ENCODE assay signal across 8 cellular contexts in the genomic region with DNA sequence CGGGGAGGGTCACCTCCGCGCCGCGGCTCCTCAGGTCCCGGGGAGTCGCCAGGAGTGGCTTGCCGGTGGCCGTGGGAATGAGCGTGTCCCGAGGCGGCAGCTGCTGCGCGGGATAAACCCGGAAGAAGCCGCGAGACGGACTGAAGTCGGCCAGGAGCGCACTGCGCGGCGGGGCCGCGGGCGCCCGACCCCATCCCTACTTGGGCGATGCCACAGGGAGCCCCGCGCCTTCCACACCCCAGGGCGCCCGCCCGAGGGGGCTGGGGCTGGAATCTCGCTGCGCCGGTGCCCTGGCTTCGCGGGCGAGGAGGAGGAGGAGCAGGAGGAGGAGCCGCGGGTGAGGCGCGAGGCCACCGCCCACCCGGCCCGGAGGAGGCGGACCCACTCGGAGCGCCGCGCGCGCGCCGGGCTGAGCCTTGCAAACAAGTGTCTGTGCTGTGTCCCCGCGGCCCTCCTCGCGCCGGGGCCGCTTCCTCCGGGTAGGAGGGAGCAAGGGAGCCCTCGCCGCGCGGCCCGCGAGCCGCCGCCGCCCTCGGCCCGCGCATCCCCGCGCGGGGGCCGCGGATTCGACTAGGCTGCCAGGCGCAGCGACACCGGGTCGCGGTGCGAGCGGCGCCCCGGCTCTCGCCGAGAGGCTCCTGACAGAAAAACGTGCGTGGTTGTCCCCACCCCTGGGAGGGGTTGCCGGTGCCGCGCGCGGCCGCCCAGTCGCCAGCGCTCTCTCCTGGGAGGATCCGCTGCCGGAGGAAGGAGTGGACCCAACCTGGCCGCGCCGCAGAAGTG. TPM values are rescaled to one million over a fixed set of nuclear protein-coding genes. Genes with fewer than 3 reads are reported as not detected.
DNase-seq lines count a peak whose midpoint lies in the region; ATAC-seq, FAIRE-seq and TF ChIP-seq lines count a peak whose summit lies in the region.

A gene (plus strand): TSS at position 412 of the 783 bp plus-strand sequence.

- CTCF ChIA-PET in activated naive CD4-positive, alpha-beta T cell treated with anti-CD3 and anti-CD28 coated beads for 36 hours (lab: Charles Lee), result interaction anchor here (1.5 kb wide), 1 partner anchor 57 kb away, joined by 5 read pairs; a partner anchor contains a TSS

- peak within 1 kb of the TSS; percentile 85 for H3K4me3 Mint-ChIP-seq in GM23338
- peak within 1 kb of the TSS; percentile 81 for H3K4me3 Mint-ChIP-seq in activated naive CD4-positive, alpha-beta T cell treated with anti-CD3 and anti-CD28 coated beads for 36 hours

- H3K79me2 ChIP-seq in GM23338 (replicated peaks; ENCODE audit: insufficient read depth), result no peaks in the 10 kb centered on the region

- H2AFZ ChIP-seq in GM23338, result peak within 1 kb of the TSS; percentile 99

- H3K36me3 Mint-ChIP-seq in GM23338 (ENCODE audit: low read depth), result no peaks in the 10 kb centered on the region
- H3K36me3 Mint-ChIP-seq in activated naive CD4-positive, alpha-beta T cell treated with anti-CD3 and anti-CD28 coated beads for 36 hours (ENCODE audit: low read depth), result peaks cover 4% of the 10 kb centered on the region

- H3K27me3 ChIP-seq in GM23338 (ENCODE audit: insufficient read depth) (peaks cover 20% of the 10 kb centered on the region), neutrophil (peaks cover 21% of the 10 kb centered on the region)

- H3K4me3 ChIP-seq in GM23338, result peak within 1 kb of the TSS; percentile 89
- H3K4me3 ChIP-seq in neutrophil (ENCODE audit: low read depth in 1 of 2, low read length in 1 of 2), result peak within 1 kb of the TSS; percentile 89 to 98

- no peak within 1 kb of the TSS for H3K27ac Mint-ChIP-seq in GM23338
- H3K27ac Mint-ChIP-seq in activated naive CD4-positive, alpha-beta T cell treated with anti-CD3 and anti-CD28 coated beads for 36 hours, result peak within 1 kb of the TSS; percentile 63

- DNase-seq in ELF-1 (ENCODE audit: low read depth, low spot score) (peak; percentile 68), GM23338 (ENCODE audit: low spot score) (peak; percentile 57), Kasumi-1 (lab: John Stamatoyannopoulos, UW) (peak; percentile 73 to 84), SK-MEL-5 (ENCODE audit: low read depth, low spot score) (peak; percentile 74), frontal cortex (ENCODE audit: low spot score in 2 of 2) (peak; percentile 84 to 87), substantia nigra (lab: John Stamatoyannopoulos, UW) (peak; percentile 63 to 96 (median 87))
- peak; percentile 87 for DNase-seq in activated naive CD4-positive, alpha-beta T cell treated with anti-CD3 and anti-CD28 coated beads for 36 hours

- H3K36me3 ChIP-seq in GM23338 (ENCODE audit: insufficient read depth), result no peaks in the 10 kb centered on the region
- no peaks in the 10 kb centered on the region for H3K36me3 ChIP-seq in neutrophil

- no peaks in the 10 kb centered on the region for H3K9me2 ChIP-seq in GM23338 (ENCODE audit: insufficient read depth)

- H3K9me3 ChIP-seq in neutrophil, result no peaks in the 10 kb centered on the region

- peaks cover 2% of the 10 kb centered on the region; the same call in 1 of the 2 replicates for H4K20me1 ChIP-seq in GM23338 (replicated peaks; ENCODE audit: insufficient read depth)

- intact Hi-C loops in activated naive CD4-positive, alpha-beta T cell treated with anti-CD3 and anti-CD28 coated beads for 36 hours (cut with micrococcal nuclease), result loop anchor here (1.0 to 10.0 kb wide), 8 partner anchors 12 to 1484 kb away; a partner anchor contains a TSS

- no peaks in the 10 kb centered on the region for H3K9me3 Mint-ChIP-seq in GM23338
- no peaks in the 10 kb centered on the region for H3K9me3 Mint-ChIP-seq in activated naive CD4-positive, alpha-beta T cell treated with anti-CD3 and anti-CD28 coated beads for 36 hours

- in situ Hi-C loops in SK-MEL-5 (cut with HindIII; ENCODE audit: low pct_unique_long_range_greater_than_20kb, low sequenced_read_pairs), result no loop called here

- peak; percentile 43 for ATAC-seq in GM23338

- peak within 1 kb of the TSS; percentile 99 for H3K4me2 ChIP-seq in GM23338

- H3K27me3 Mint-ChIP-seq in GM23338 (ENCODE audit: insufficient read depth, low read depth, poor library complexity), result peaks cover 15% of the 10 kb centered on the region
- peaks cover 12% of the 10 kb centered on the region for H3K27me3 Mint-ChIP-seq in activated naive CD4-positive, alpha-beta T cell treated with anti-CD3 and anti-CD28 coated beads for 36 hours (ENCODE audit: low read depth)

- no peaks in the 10 kb centered on the region for H3F3A ChIP-seq in GM23338 (replicated peaks; ENCODE audit: low read depth)

- no peak for FAIRE-seq in frontal cortex (lab: Jason Lieb, UNC)

- H3K4me1 ChIP-seq in GM23338 (ENCODE audit: insufficient read depth) (peaks cover 9% of the 10 kb centered on the region; the same call in 1 of the 2 replicates), neutrophil (ENCODE audit: control insufficient read depth in 1 of 2, insufficient read depth in 1 of 2, low read depth in 1 of 2, low read length in 1 of 2) (peaks cover 12 to 14% of the 10 kb centered on the region in 2 experiments)

- peaks cover 21% of the 10 kb centered on the region for H3K4me1 Mint-ChIP-seq in GM23338
- peaks cover 42% of the 10 kb centered on the region for H3K4me1 Mint-ChIP-seq in activated naive CD4-positive, alpha-beta T cell treated with anti-CD3 and anti-CD28 coated beads for 36 hours (ENCODE audit: low read depth)

- H3K27ac ChIP-seq in GM23338 (ENCODE audit: low read depth) (no peak within 1 kb of the TSS), neutrophil (peak within 1 kb of the TSS; percentile 87), substantia nigra (ENCODE audit: low read depth, low read length, poor library complexity, severe bottlenecking) (peak within 1 kb of the TSS; percentile 96)

- no peak for TF ChIP-seq CTCF in GM23338 (conservative IDR thresholded peaks at IDR 0.05; ENCODE audit: low read depth in 2 of 2)
- TF ChIP-seq CTCF in neutrophil (IDR thresholded peaks at IDR 0.05), result no peak

TF ChIP-seq in GM23338, 12 proteins besides CTCF, POLR2A, EP300 and RAD21:
- TF ChIP-seq EZH2 (IDR thresholded peaks at IDR 0.05; ENCODE audit: low read depth, unreplicated experiment), result peak; percentile 29
- peak; percentile 43; the same call in 1 of the 2 replicates for TF ChIP-seq POLR2AphosphoS5 (IDR thresholded peaks at IDR 0.05; ENCODE audit: low read depth)
- TF ChIP-seq ZNF331 (CRISPR knock-in tag; IDR thresholded peaks at IDR 0.05; ENCODE audit: low read depth), result no peak

RNA-seq across cellular contexts. Expression of the gene that starts here (rescaled TPM):
- total RNA-seq in GM23338 (2014; rRNA removed; shearing (Covaris generic)), result 2.4 and 7.4 TPM in 2 replicates
- 2.0 and 3.0 TPM in 2 replicates for polyA plus RNA-seq in GM23338 (2016; fragmentation: Nextera tagmentation; extraction: Ambion mirVana)
- 2.9 and 4.7 TPM in 2 replicates for total RNA-seq in SK-MEL-5 (2014; rRNA removed; shearing (Covaris generic))
- 5.5 and 7.1 TPM in 2 replicates for polyA plus RNA-seq in SK-MEL-5 (2015; cell fraction: cytosol; rRNA removed)
- 6.6 and 10.7 TPM in 2 replicates for polyA plus RNA-seq in SK-MEL-5 (2015; cell fraction: nucleus; rRNA removed)
- 1 to 10 TPM; 1.1 to 1.2 TPM for total RNA-seq in activated naive CD4-positive, alpha-beta T cell treated with anti-CD3 and anti-CD28 coated beads for 36 hours
- 9.0 TPM for total RNA-seq in frontal cortex
